Comparison of ENCODE assay signal across 16 cellular contexts in the genomic region with DNA sequence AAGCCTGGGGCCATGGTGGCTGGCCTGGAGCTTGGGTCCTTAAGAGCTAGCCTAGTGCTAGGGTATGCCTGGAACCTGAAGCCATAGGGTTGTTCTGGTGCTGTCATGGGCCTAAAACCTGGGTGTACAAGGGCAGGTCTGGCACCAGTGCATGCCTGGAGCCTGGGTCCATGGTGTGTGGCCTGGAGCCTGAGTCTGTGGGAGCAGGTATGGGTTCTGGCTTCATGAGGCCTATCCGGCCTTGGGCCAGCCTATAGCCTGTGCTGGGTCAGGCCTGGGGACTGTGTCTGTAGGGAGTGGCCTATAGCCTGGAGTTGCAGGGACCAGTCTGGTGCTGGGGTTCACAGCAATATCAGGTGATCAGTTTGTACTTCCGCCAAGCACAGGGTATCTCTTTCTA.
A peak's percentile ranks its signal among the peaks of the same experiment; 100 is the strongest.
DNase-seq lines count a peak whose midpoint lies in the region; ATAC-seq, FAIRE-seq and TF ChIP-seq lines count a peak whose summit lies in the region.
"Had no signal": no experiment of that assay in that cellular context is flagged by ENCODE, and none has a peak within 500 bp of the region (broad histone marks: within the 10 kb centered on the region; RNA-seq: fewer than 3 reads in every experiment).

No MANE protein-coding gene starts in this region.

- TF ChIP-seq EP300 in H1 (IDR thresholded peaks at IDR 0.05; ENCODE audit: borderline replicate concordance in 1 of 2, low read depth in 2 of 2, low read length in 2 of 2) (no peak), sigmoid colon (IDR thresholded peaks at IDR 0.05) (no peak), upper lobe of left lung (IDR thresholded peaks at IDR 0.05) (no peak)

- H3K14ac ChIP-seq in H1 (ENCODE audit: insufficient read length) = no peak overlapping the region

- H4K5ac ChIP-seq in H1 (ENCODE audit: insufficient read length, low read depth, low read length) = no peak overlapping the region

- no peak for TF ChIP-seq RAD21 in H1 (IDR thresholded peaks at IDR 0.05 in 1 of 2, conservative IDR thresholded peaks at IDR 0.05 in 1 of 2; ENCODE audit: low read depth in 2 of 2, low read length in 2 of 2)

- H4K91ac ChIP-seq in H1 (replicated peaks; ENCODE audit: insufficient read length, low read length) = no peak overlapping the region

- H2BK20ac ChIP-seq in H1 (ENCODE audit: low read length) = no peak overlapping the region

- H2BK15ac ChIP-seq in H1 (ENCODE audit: low read length) = 0 out of 2 replicates have a peak overlapping the region, but pooled peaks have one; percentile 46

- H3K4me3 ChIP-seq in H1 (ENCODE audit: extremely low read depth in 1 of 4, insufficient read depth in 2 of 4, low read depth in 3 of 4, low read length in 4 of 4) (no peak overlapping the region), sigmoid colon (no peak overlapping the region), upper lobe of left lung (no peak overlapping the region), dorsolateral prefrontal cortex (no peak overlapping the region)
- H3K4me3 ChIP-seq: A549, GM23338 had no signal

- no peaks in the 10 kb centered on the region for H4K20me1 ChIP-seq in H1 (replicated peaks in 1 of 2; ENCODE audit: control insufficient read depth in 1 of 2, insufficient read depth in 2 of 2, low read length in 2 of 2)

- no peaks in the 10 kb centered on the region for H3K9me3 ChIP-seq in H1 (ENCODE audit: insufficient read depth in 2 of 2, low read depth in 1 of 2, low read length in 1 of 2)
- H3K9me3 ChIP-seq in sigmoid colon = peaks cover 0 to 2% (median 0%) of the 10 kb centered on the region in 4 donors
- no peaks in the 10 kb centered on the region for H3K9me3 ChIP-seq in upper lobe of left lung
- H3K9me3 ChIP-seq: A549, BE2C had no signal

- H3K4ac ChIP-seq in H1 (replicated peaks; ENCODE audit: insufficient read length, low read depth, low read length) = no peak overlapping the region

- no peak overlapping the region for H4K8ac ChIP-seq in H1 (ENCODE audit: extremely low read depth, insufficient read depth, low read length)

- DNase-seq in GM12891 (ENCODE audit: insufficient read length, low spot score) (no peak), H1 (ENCODE audit: low read depth in 1 of 2, low spot score in 2 of 2) (no peak), sigmoid colon (peak; percentile 57), upper lobe of left lung (no peak), NCI-H1930 (lab: John Stamatoyannopoulos, UW) (no peak), dorsolateral prefrontal cortex (no peak)
- DNase-seq: BE2C; CD4-positive, alpha-beta memory T cell; DMS79; H9; IMR-90 had no signal

- peak; percentile 23 to 37 for ATAC-seq in upper lobe of left lung (ENCODE audit: low FRiP score in 2 of 2)
- ATAC-seq in GM21528 (IDR thresholded peaks at IDR 0.05; ENCODE audit: low FRiP score, unreplicated experiment) = no peak
- ATAC-seq in HG02938 (IDR thresholded peaks at IDR 0.05; ENCODE audit: unreplicated experiment) = no peak
- ATAC-seq: A549, GM23338 had no signal

- H3K27me3 ChIP-seq in H1 (replicated peaks in 1 of 4; ENCODE audit: control insufficient read depth in 3 of 4, extremely low read depth in 1 of 4, insufficient read depth in 3 of 4, low read length in 3 of 4) = no peaks in the 10 kb centered on the region
- H3K27me3 ChIP-seq in sigmoid colon = no peaks in the 10 kb centered on the region
- H3K27me3 ChIP-seq in upper lobe of left lung = no peaks in the 10 kb centered on the region
- no peaks in the 10 kb centered on the region for H3K27me3 ChIP-seq in dorsolateral prefrontal cortex
- H3K27me3 ChIP-seq: BE2C had no signal

- no peak overlapping the region for H3K23ac ChIP-seq in H1 (ENCODE audit: insufficient read length)

- no peak overlapping the region for H2BK5ac ChIP-seq in H1 (ENCODE audit: low read depth, low read length)

- H3K27ac ChIP-seq in H1 (ENCODE audit: low read depth, low read length) (no peak overlapping the region), sigmoid colon (no peak overlapping the region), upper lobe of left lung (no peak overlapping the region), dorsolateral prefrontal cortex (peak overlapping the region in 2 of 59 donors; percentile 15 to 42)
- H3K27ac ChIP-seq: A549, C4-2B had no signal

- no peaks in the 10 kb centered on the region for H3K79me2 ChIP-seq in H1 (ENCODE audit: control insufficient read depth in 1 of 2, insufficient read depth in 2 of 2, low read length in 2 of 2)

- no peak overlapping the region for H2BK12ac ChIP-seq in H1 (ENCODE audit: low read depth, low read length)

- H3K23me2 ChIP-seq in H1 (ENCODE audit: low read depth, low read length) = no peaks in the 10 kb centered on the region

- peak; percentile 16 for FAIRE-seq in GM12891 (lab: Jason Lieb, UNC)
- no peak for FAIRE-seq in H1 (lab: Jason Lieb, UNC)
- FAIRE-seq: A549 had no signal

- H2BK120ac ChIP-seq in H1 (replicated peaks; ENCODE audit: low read depth, low read length) = no peak overlapping the region

- H3K56ac ChIP-seq in H1 (replicated peaks; ENCODE audit: insufficient read length, low read depth, low read length) = no peak overlapping the region

- no peak overlapping the region for H3K9ac ChIP-seq in H1 (replicated peaks in 1 of 4; ENCODE audit: extremely low read depth in 1 of 4, low read depth in 3 of 4, low read length in 3 of 4)

- TF ChIP-seq CTCF in H1 (IDR thresholded peaks at IDR 0.05; ENCODE audit: control extremely low read depth in 1 of 3, insufficient read depth in 1 of 3, low read depth in 1 of 3, low read length in 3 of 3) = no peak
- no peak for TF ChIP-seq CTCF in sigmoid colon (IDR thresholded peaks at IDR 0.05)
- TF ChIP-seq CTCF in upper lobe of left lung (IDR thresholded peaks at IDR 0.05) = no peak
- no peak for TF ChIP-seq CTCF in dorsolateral prefrontal cortex (IDR thresholded peaks at IDR 0.05 in 54 of 56, conservative IDR thresholded peaks at IDR 0.05 in 2 of 56; ENCODE audit: low read depth in 1 of 56, partially characterized antibody in 56 of 56)

- no peaks in the 10 kb centered on the region for H3K79me1 ChIP-seq in H1 (ENCODE audit: low read depth, low read length)

- intact Hi-C loops in sigmoid colon (cut with DNase I) (no loop called here), dorsolateral prefrontal cortex (cut with DNase I) (no loop called here)

- no peak overlapping the region for H2AFZ ChIP-seq in H1 (ENCODE audit: low read length)
- H2AFZ ChIP-seq: GM23338 had no signal

- POLR2A ChIA-PET in H1 (lab: Charles Lee; ENCODE audit: partially characterized antibody) = no interaction called here

- no peak overlapping the region for H3K4me2 ChIP-seq in H1 (ENCODE audit: insufficient read depth in 1 of 2, low read depth in 2 of 2, low read length in 2 of 2)
- H3K4me2 ChIP-seq: A549, GM23338 had no signal

- CTCF ChIA-PET in H1 (lab: Charles Lee; ENCODE audit: partially characterized antibody) = no interaction called here

- WGBS in H1 (ENCODE audit: extremely low coverage in 1 of 2, insufficient coverage in 1 of 2, insufficient read length in 1 of 2, insufficient replicate concordance in 2 of 2, low coverage in 1 of 2, low lambda C conversion rate in 2 of 2, missing lambda C conversion rate in 1 of 2), 2 experiments = 84% methylated on average over 2 of the region's 2 CpGs; no CpG with 5 or more reads in 1 of the 2 experiments
- WGBS in sigmoid colon, 2 donors = 75 to 98% methylated on average over 2 of the region's 2 CpGs
- 89 to 100% methylated on average over 1 to 2 of the region's 2 CpGs for WGBS in upper lobe of left lung, 2 donors

- H3K4me1 ChIP-seq in H1 (replicated peaks in 1 of 4; ENCODE audit: control insufficient read depth in 3 of 4, insufficient read depth in 4 of 4, low read length in 3 of 4) (no peaks in the 10 kb centered on the region), sigmoid colon (no peaks in the 10 kb centered on the region), upper lobe of left lung (peaks cover 0 to 5% (median 0%) of the 10 kb centered on the region in 4 donors)
- H3K4me1 ChIP-seq: A549, BE2C had no signal

- H3K36me3 ChIP-seq in H1 (ENCODE audit: control insufficient read depth in 2 of 4, insufficient read depth in 4 of 4, low read length in 3 of 4) = no peaks in the 10 kb centered on the region
- H3K36me3 ChIP-seq in sigmoid colon = no peaks in the 10 kb centered on the region
- H3K36me3 ChIP-seq in upper lobe of left lung = no peaks in the 10 kb centered on the region
- H3K36me3 ChIP-seq: BE2C had no signal

- no peak overlapping the region for H2AK5ac ChIP-seq in H1 (ENCODE audit: low read depth, low read length)

- H3K18ac ChIP-seq in H1 (ENCODE audit: extremely low read depth, low read length) = no peak overlapping the region

- TF ChIP-seq POLR2A in GM12891 (IDR thresholded peaks at IDR 0.05; ENCODE audit: low read depth, low read length) = no peak
- no peak for TF ChIP-seq POLR2A in H1 (IDR thresholded peaks at IDR 0.05; ENCODE audit: control extremely low read depth in 1 of 2, low read depth in 2 of 2, low read length in 2 of 2)
- TF ChIP-seq POLR2A in sigmoid colon (IDR thresholded peaks at IDR 0.05) = no peak
- no peak for TF ChIP-seq POLR2A in upper lobe of left lung (IDR thresholded peaks at IDR 0.05)

TF ChIP-seq in GM12891, 5 proteins besides CTCF, POLR2A, EP300 and RAD21:
- TF ChIP-seq PAX5 (IDR thresholded peaks at IDR 0.05; ENCODE audit: insufficient read depth, low read length, severe bottlenecking) (no peak), TAF1 (IDR thresholded peaks at IDR 0.05; ENCODE audit: low read depth, low read length) (no peak), POU2F2 (IDR thresholded peaks at IDR 0.05; ENCODE audit: low read depth, low read length) (no peak), POLR2AphosphoS5 (IDR thresholded peaks at IDR 0.05; ENCODE audit: low read depth, low read length) (no peak), SPI1 (IDR thresholded peaks at IDR 0.05; ENCODE audit: low read depth, low read length) (no peak)

TF ChIP-seq in H1, 55 proteins besides CTCF, POLR2A, EP300 and RAD21 (continues in another document):
- TF ChIP-seq TEAD4 (IDR thresholded peaks at IDR 0.05; ENCODE audit: low read depth, low read length) (no peak), FOSL1 (IDR thresholded peaks at IDR 0.05; ENCODE audit: insufficient read depth, low read depth, low read length) (no peak), MAFK (IDR thresholded peaks at IDR 0.05; ENCODE audit: low read depth, low read length) (no peak), SAP30 (IDR thresholded peaks at IDR 0.05; ENCODE audit: insufficient read depth, insufficient replicate concordance, low read length) (no peak), YY1 (IDR thresholded peaks at IDR 0.05; ENCODE audit: low read depth, low read length) (no peak), HDAC6 (IDR thresholded peaks at IDR 0.05; ENCODE audit: low read depth, low read length) (no peak)
- TF ChIP-seq, protein P1, sequence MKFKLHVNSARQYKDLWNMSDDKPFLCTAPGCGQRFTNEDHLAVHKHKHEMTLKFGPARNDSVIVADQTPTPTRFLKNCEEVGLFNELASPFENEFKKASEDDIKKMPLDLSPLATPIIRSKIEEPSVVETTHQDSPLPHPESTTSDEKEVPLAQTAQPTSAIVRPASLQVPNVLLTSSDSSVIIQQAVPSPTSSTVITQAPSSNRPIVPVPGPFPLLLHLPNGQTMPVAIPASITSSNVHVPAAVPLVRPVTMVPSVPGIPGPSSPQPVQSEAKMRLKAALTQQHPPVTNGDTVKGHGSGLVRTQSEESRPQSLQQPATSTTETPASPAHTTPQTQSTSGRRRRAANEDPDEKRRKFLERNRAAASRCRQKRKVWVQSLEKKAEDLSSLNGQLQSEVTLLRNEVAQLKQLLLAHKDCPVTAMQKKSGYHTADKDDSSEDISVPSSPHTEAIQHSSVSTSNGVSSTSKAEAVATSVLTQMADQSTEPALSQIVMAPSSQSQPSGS (IDR thresholded peaks at IDR 0.05; ENCODE audit: low read length) = no peak

Comparison
In these comparisons a context has a peak if more than half of its experiments do, and no peak if none do; other contexts are left out.
1. ATAC-seq: peak in upper lobe of left lung (2 of 2); none in GM21528 (single experiment) and HG02938 (single experiment).